Comparison of ENCODE assay signal across 1 cellular context in genomic region chr20:36235892-36236785, GRCh38.
TF ChIP-seq lines count a peak whose summit lies in the region.

A gene with protein sequence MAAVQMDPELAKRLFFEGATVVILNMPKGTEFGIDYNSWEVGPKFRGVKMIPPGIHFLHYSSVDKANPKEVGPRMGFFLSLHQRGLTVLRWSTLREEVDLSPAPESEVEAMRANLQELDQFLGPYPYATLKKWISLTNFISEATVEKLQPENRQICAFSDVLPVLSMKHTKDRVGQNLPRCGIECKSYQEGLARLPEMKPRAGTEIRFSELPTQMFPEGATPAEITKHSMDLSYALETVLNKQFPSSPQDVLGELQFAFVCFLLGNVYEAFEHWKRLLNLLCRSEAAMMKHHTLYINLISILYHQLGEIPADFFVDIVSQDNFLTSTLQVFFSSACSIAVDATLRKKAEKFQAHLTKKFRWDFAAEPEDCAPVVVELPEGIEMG (plus strand): TSS chr20:36236478. CDS start chr20:36239869, 3,391 bp downstream.

TF ChIP-seq in HepG2, 621 proteins besides CTCF, POLR2A, EP300 and RAD21 (continued from another document and continues in another):
- TF ChIP-seq, protein P1, sequence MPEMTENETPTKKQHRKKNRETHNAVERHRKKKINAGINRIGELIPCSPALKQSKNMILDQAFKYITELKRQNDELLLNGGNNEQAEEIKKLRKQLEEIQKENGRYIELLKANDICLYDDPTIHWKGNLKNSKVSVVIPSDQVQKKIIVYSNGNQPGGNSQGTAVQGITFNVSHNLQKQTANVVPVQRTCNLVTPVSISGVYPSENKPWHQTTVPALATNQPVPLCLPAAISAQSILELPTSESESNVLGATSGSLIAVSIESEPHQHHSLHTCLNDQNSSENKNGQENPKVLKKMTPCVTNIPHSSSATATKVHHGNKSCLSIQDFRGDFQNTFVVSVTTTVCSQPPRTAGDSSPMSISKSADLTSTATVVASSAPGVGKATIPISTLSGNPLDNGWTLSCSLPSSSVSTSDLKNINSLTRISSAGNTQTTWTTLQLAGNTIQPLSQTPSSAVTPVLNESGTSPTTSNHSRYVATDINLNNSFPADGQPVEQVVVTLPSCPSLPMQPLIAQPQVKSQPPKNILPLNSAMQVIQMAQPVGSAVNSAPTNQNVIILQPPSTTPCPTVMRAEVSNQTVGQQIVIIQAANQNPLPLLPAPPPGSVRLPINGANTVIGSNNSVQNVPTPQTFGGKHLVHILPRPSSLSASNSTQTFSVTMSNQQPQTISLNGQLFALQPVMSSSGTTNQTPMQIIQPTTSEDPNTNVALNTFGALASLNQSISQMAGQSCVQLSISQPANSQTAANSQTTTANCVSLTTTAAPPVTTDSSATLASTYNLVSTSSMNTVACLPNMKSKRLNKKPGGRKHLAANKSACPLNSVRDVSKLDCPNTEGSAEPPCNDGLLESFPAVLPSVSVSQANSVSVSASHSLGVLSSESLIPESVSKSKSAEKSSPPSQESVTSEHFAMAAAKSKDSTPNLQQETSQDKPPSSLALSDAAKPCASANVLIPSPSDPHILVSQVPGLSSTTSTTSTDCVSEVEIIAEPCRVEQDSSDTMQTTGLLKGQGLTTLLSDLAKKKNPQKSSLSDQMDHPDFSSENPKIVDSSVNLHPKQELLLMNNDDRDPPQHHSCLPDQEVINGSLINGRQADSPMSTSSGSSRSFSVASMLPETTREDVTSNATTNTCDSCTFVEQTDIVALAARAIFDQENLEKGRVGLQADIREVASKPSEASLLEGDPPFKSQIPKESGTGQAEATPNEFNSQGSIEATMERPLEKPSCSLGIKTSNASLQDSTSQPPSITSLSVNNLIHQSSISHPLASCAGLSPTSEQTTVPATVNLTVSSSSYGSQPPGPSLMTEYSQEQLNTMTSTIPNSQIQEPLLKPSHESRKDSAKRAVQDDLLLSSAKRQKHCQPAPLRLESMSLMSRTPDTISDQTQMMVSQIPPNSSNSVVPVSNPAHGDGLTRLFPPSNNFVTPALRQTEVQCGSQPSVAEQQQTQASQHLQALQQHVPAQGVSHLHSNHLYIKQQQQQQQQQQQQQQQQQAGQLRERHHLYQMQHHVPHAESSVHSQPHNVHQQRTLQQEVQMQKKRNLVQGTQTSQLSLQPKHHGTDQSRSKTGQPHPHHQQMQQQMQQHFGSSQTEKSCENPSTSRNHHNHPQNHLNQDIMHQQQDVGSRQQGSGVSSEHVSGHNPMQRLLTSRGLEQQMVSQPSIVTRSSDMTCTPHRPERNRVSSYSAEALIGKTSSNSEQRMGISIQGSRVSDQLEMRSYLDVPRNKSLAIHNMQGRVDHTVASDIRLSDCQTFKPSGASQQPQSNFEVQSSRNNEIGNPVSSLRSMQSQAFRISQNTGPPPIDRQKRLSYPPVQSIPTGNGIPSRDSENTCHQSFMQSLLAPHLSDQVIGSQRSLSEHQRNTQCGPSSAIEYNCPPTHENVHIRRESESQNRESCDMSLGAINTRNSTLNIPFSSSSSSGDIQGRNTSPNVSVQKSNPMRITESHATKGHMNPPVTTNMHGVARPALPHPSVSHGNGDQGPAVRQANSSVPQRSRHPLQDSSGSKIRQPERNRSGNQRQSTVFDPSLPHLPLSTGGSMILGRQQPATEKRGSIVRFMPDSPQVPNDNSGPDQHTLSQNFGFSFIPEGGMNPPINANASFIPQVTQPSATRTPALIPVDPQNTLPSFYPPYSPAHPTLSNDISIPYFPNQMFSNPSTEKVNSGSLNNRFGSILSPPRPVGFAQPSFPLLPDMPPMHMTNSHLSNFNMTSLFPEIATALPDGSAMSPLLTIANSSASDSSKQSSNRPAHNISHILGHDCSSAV (CRISPR knock-in tag; IDR thresholded peaks at IDR 0.05; ENCODE audit: borderline replicate concordance): 0 out of 2 replicates have a peak, but pooled peaks have one; percentile 53
- peak; percentile 93 for TF ChIP-seq TP53 (CRISPR knock-in tag; conservative IDR thresholded peaks at IDR 0.05)
- no peak for TF ChIP-seq ZNF646 (CRISPR knock-in tag; IDR thresholded peaks at IDR 0.05)
- TF ChIP-seq NCOR1 (IDR thresholded peaks at IDR 0.05; ENCODE audit: borderline replicate concordance, low read length): peak; percentile 62; the same call in 1 of the 2 replicates
- TF ChIP-seq CREB1 (IDR thresholded peaks at IDR 0.05): peak; percentile 49; the same call in 1 of the 2 replicates
- peak; percentile 76 for TF ChIP-seq CREB1 (CRISPR knock-in tag; IDR thresholded peaks at IDR 0.05)
- peak; percentile 94 for TF ChIP-seq ZNF547 (CRISPR knock-in tag; IDR thresholded peaks at IDR 0.05)
- TF ChIP-seq ZNF790 (CRISPR knock-in tag; IDR thresholded peaks at IDR 0.05; ENCODE audit: borderline replicate concordance): peak; percentile 92; the same call in 1 of the 2 replicates
- peak; percentile 98 for TF ChIP-seq KLF6 (CRISPR knock-in tag; IDR thresholded peaks at IDR 0.05)
- TF ChIP-seq CBX1 (IDR thresholded peaks at IDR 0.05; ENCODE audit: low read depth): peak; percentile 100
- TF ChIP-seq, protein P2, sequence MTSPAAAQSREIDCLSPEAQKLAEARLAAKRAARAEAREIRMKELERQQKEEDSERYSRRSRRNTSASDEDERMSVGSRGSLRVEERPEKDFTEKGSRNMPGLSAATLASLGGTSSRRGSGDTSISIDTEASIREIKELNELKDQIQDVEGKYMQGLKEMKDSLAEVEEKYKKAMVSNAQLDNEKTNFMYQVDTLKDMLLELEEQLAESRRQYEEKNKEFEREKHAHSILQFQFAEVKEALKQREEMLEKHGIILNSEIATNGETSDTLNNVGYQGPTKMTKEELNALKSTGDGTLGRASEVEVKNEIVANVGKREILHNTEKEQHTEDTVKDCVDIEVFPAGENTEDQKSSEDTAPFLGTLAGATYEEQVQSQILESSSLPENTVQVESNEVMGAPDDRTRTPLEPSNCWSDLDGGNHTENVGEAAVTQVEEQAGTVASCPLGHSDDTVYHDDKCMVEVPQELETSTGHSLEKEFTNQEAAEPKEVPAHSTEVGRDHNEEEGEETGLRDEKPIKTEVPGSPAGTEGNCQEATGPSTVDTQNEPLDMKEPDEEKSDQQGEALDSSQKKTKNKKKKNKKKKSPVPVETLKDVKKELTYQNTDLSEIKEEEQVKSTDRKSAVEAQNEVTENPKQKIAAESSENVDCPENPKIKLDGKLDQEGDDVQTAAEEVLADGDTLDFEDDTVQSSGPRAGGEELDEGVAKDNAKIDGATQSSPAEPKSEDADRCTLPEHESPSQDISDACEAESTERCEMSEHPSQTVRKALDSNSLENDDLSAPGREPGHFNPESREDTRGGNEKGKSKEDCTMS (CRISPR knock-in tag; conservative IDR thresholded peaks at IDR 0.05): no peak; the same call in none of the 2 replicates
- TF ChIP-seq NR2F6 (IDR thresholded peaks at IDR 0.05): peak; percentile 55; the same call in 1 of the 2 replicates
- peak; percentile 82 for TF ChIP-seq NR2F6 (CRISPR knock-in tag; IDR thresholded peaks at IDR 0.05)
- peak; percentile 96 for TF ChIP-seq ZNF589 (CRISPR knock-in tag; conservative IDR thresholded peaks at IDR 0.05)
- TF ChIP-seq, protein P3, sequence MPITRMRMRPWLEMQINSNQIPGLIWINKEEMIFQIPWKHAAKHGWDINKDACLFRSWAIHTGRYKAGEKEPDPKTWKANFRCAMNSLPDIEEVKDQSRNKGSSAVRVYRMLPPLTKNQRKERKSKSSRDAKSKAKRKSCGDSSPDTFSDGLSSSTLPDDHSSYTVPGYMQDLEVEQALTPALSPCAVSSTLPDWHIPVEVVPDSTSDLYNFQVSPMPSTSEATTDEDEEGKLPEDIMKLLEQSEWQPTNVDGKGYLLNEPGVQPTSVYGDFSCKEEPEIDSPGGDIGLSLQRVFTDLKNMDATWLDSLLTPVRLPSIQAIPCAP (CRISPR knock-in tag; IDR thresholded peaks at IDR 0.05; ENCODE audit: low read depth): peak; percentile 92
- TF ChIP-seq KLF9 (CRISPR knock-in tag; IDR thresholded peaks at IDR 0.05; ENCODE audit: low read depth): peak; percentile 65; the same call in 1 of the 2 replicates
- 0 out of 2 replicates have a peak, but pooled peaks have one; percentile 32 for TF ChIP-seq ZSCAN20 (CRISPR knock-in tag; IDR thresholded peaks at IDR 0.05; ENCODE audit: borderline replicate concordance)
- peak; percentile 96 for TF ChIP-seq GABPA (IDR thresholded peaks at IDR 0.05; ENCODE audit: low read depth, low read length)
- peak; percentile 100 for TF ChIP-seq GABPA (CRISPR knock-in tag; IDR thresholded peaks at IDR 0.05; ENCODE audit: low read depth)
- no peak for TF ChIP-seq MLXIP (CRISPR knock-in tag; IDR thresholded peaks at IDR 0.05; ENCODE audit: borderline replicate concordance)
- TF ChIP-seq SMAD3 (CRISPR knock-in tag; IDR thresholded peaks at IDR 0.05): peak; percentile 98
- TF ChIP-seq, protein P4, sequence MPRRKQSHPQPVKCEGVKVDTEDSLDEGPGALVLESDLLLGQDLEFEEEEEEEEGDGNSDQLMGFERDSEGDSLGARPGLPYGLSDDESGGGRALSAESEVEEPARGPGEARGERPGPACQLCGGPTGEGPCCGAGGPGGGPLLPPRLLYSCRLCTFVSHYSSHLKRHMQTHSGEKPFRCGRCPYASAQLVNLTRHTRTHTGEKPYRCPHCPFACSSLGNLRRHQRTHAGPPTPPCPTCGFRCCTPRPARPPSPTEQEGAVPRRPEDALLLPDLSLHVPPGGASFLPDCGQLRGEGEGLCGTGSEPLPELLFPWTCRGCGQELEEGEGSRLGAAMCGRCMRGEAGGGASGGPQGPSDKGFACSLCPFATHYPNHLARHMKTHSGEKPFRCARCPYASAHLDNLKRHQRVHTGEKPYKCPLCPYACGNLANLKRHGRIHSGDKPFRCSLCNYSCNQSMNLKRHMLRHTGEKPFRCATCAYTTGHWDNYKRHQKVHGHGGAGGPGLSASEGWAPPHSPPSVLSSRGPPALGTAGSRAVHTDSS (CRISPR knock-in tag; conservative IDR thresholded peaks at IDR 0.05): no peak; the same call in 1 of the 2 replicates
- TF ChIP-seq THAP11 (CRISPR knock-in tag; IDR thresholded peaks at IDR 0.05): peak; percentile 97
- peak; percentile 82 for TF ChIP-seq TBL1XR1 (IDR thresholded peaks at IDR 0.05; ENCODE audit: borderline replicate concordance, low read length, partially characterized antibody)
- no peak for TF ChIP-seq REXO4 (CRISPR knock-in tag; IDR thresholded peaks at IDR 0.05; ENCODE audit: borderline replicate concordance)
- TF ChIP-seq ZNF766 (CRISPR knock-in tag; IDR thresholded peaks at IDR 0.05; ENCODE audit: borderline replicate concordance): peak; percentile 93; the same call in 1 of the 2 replicates
- TF ChIP-seq SP2 (CRISPR knock-in tag; IDR thresholded peaks at IDR 0.05): peak; percentile 75
- peak; percentile 91 for TF ChIP-seq HINFP (CRISPR knock-in tag; IDR thresholded peaks at IDR 0.05; ENCODE audit: low read depth)
